21 cellular contexts compared by ENCODE assay signal in the genomic region with DNA sequence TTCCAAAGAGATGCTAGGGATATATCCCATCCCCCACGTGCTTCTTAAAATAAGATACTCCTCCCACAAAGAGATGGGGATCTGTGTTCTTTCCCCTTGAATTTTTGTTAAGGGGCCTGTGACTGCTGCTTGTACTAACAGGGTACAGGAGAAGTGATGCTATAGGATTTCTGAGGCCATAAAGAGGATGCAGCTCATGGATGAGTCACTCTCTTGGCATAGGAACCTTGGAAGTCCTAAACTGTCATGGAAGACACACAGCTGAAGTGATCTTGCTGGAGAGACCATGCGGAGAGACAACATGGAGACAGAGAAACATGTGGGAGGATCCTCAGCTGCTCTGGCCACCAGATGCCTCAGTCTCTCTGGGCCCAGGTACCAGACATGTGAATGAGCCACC.
DNase-seq lines count a peak whose midpoint lies in the region; ATAC-seq, FAIRE-seq and TF ChIP-seq lines count a peak whose summit lies in the region.
"Had no signal": no experiment of that assay in that cellular context is flagged by ENCODE, and none has a peak within 500 bp of the region (broad histone marks: within the 10 kb centered on the region; RNA-seq: fewer than 3 reads in every experiment).

No MANE protein-coding gene starts in this region.

- FAIRE-seq in GM12892 (lab: Jason Lieb, UNC), result peak; percentile 40
- FAIRE-seq: GM12878 had no signal

- no peak for TF ChIP-seq POLR2A in GM12892 (IDR thresholded peaks at IDR 0.05; ENCODE audit: low read depth, low read length)

- TF ChIP-seq CTCF in epithelial cell of esophagus (IDR thresholded peaks at IDR 0.05; ENCODE audit: insufficient read depth, low read depth, low read length, missing control alignments), result no peak

- no peak overlapping the region for H3K4me3 ChIP-seq in epithelial cell of esophagus (ENCODE audit: low read length)
- H3K4me3 ChIP-seq: BLaER1 treated with 17β-estradiol and CSF1 and Interleukin-3, amounts not matched to agents 10 nM and 100 nM; GM12878 had no signal

- ATAC-seq in HG03108 (IDR thresholded peaks at IDR 0.05; ENCODE audit: unreplicated experiment), result no peak
- ATAC-seq: GM12878, Right ventricle myocardium inferior had no signal

- DNase-seq in GM12892 (ENCODE audit: insufficient read length) (no peak), LHCN-M2 (ENCODE audit: low read depth) (peak; percentile 1), epithelial cell of esophagus (ENCODE audit: low read depth) (peak; percentile 10), COR-L47 (lab: John Stamatoyannopoulos, UW) (no peak), HK-2 (ENCODE audit: unreplicated experiment) (no peak)
- DNase-seq in stimulated activated CD4-positive, alpha-beta T cell treated with anti-CD3 and anti-CD28 coated beads, Interleukin-4, amount 100 ng/mL, for 24 hours, result no peak
- DNase-seq: DMS153; GOT3; NCI-H1048; NCI-H146; NCI-H2081 treated with DMSO at 0.1 percent for 48 hours; NCI-H2227 treated with DMSO at 0.1 percent for 48 hours; NCI-H526; NK-92 treated with Interleukin-12 subunit alpha and Interleukin-12 subunit beta, amount 100 ng/mL, for 24 hours; OCI-M1; SK-N-SH; T-helper 1 cell had no signal

Comparison
In these comparisons a context has a peak if more than half of its experiments do, and no peak if none do; other contexts are left out.
1. DNase-seq: peak in LHCN-M2 (single experiment) and epithelial cell of esophagus (single experiment); none in GM12892 (single experiment), stimulated activated CD4-positive, alpha-beta T cell treated with anti-CD3 and anti-CD28 coated beads, Interleukin-4, amount 100 ng/mL, for 24 hours (single experiment), COR-L47 (single experiment) and HK-2 (single experiment).